ENCODE assay signal across 8 cellular contexts in the genomic region with DNA sequence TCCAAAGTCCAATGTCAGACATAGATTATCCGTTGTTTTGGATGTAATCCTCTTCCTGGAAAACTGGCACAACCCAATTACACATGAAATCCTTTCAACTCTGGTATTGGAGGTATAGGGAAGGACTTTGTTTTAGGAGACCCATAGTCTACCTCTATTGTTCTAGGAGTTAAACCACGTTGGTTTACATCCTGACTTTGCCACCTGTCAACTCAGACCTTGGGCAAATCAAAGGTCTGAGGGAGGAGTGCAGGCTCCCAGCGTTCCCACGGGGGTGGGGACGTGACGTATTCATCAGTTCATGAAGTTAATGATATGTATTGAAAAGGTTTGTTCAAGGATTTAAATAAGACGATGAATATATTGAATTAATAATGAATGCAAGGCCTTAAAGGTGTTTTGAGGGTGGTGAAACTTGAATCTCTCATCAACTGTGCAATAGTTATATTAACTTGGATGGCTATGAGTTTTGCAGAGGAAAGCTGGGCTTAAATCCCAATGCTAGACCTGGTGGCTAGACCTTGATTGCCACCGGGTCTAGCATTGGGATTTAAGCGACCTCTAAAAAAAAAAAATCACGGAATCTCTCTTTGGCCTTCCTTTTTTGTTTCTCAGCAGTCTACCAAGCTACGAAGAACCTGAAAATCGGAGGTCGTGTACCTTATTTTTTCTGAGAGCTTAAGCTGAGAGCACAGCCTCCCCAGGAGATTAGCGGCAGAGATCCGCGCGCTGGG. TPM values are rescaled to one million over a fixed set of nuclear protein-coding genes. Genes with fewer than 3 reads are reported as not detected.
A peak's percentile ranks its signal among the peaks of the same experiment; 100 is the strongest.
DNase-seq lines count a peak whose midpoint lies in the region; ATAC-seq and TF ChIP-seq lines count a peak whose summit lies in the region.

No MANE protein-coding gene starts in this region.

- H3K27ac ChIP-seq in C4-2B (peak overlapping the region; percentile 94), brain microvascular endothelial cell (peak overlapping the region; percentile 37)

- peaks cover 11% of the 10 kb centered on the region for H3K4me1 ChIP-seq in mononuclear cell (ENCODE audit: insufficient read depth, low read length)

- H3K36me3 ChIP-seq in brain microvascular endothelial cell (replicated peaks) = no peaks in the 10 kb centered on the region

- no peak for DNase-seq in brain microvascular endothelial cell
- DNase-seq in dedifferentiated amniotic fluid mesenchymal stem cell (ENCODE audit: extremely low spot score) = no peak
- DNase-seq in NCI-H1092 treated with DMSO at 0.1 percent for 48 hours (lab: John Stamatoyannopoulos, UW) = no peak

- no peak for TF ChIP-seq CTCF in C4-2B (conservative IDR thresholded peaks at IDR 0.05)
- no peak for TF ChIP-seq CTCF in brain microvascular endothelial cell (IDR thresholded peaks at IDR 0.05; ENCODE audit: low read depth, low read length, missing control alignments)

- H3K27me3 ChIP-seq in brain microvascular endothelial cell (replicated peaks) (no peaks in the 10 kb centered on the region), mononuclear cell (ENCODE audit: insufficient read depth, low read length) (no peaks in the 10 kb centered on the region)

- ATAC-seq in HG02973 (IDR thresholded peaks at IDR 0.05; ENCODE audit: unreplicated experiment) = peak; percentile 9
- ATAC-seq in GM21825 (IDR thresholded peaks at IDR 0.05; ENCODE audit: unreplicated experiment) = no peak
- no peak for ATAC-seq in GM18858 (IDR thresholded peaks at IDR 0.05; ENCODE audit: unreplicated experiment)

- in situ Hi-C loops in brain microvascular endothelial cell (cut with HindIII; ENCODE audit: low pct_ligation_motif_present, low sequenced_read_pairs) = no loop called here

- H3K4me3 ChIP-seq in brain microvascular endothelial cell (ENCODE audit: low read depth, low read length) (peak overlapping the region; percentile 79), mononuclear cell (ENCODE audit: low read length) (peak overlapping the region; percentile 59)

- H3K9me3 ChIP-seq in mononuclear cell (ENCODE audit: low read depth, low read length) = no peaks in the 10 kb centered on the region

RNA-seq across cellular contexts. Expression of a gene that starts 0.7 kb away (rescaled TPM):
- 21.9 TPM for total RNA-seq in mononuclear cell
